14 cellular contexts compared by ENCODE assay signal in genomic region chr15:69304176-69304533, GRCh38. TPM values are rescaled to one million over a fixed set of nuclear protein-coding genes. Genes with fewer than 3 reads are reported as not detected.
DNase-seq lines count a peak whose midpoint lies in the region; ATAC-seq and TF ChIP-seq lines count a peak whose summit lies in the region.
"Had no signal": no experiment of that assay in that cellular context is flagged by ENCODE, and none has a peak within 500 bp of the region (broad histone marks: within the 10 kb centered on the region; RNA-seq: fewer than 3 reads in every experiment).

No MANE protein-coding gene starts in this region.

- dilution Hi-C loops in IMR-90 (cut with HindIII; ENCODE audit: low sequenced_read_pairs, unreplicated experiment) = no loop called here

- H4K5ac ChIP-seq in IMR-90 (ENCODE audit: low read depth, low read length) = no peak overlapping the region; the same call in 1 of the 2 replicates

- in situ Hi-C loops in ACHN (cut with HindIII; ENCODE audit: low pct_ligation_motif_present, low pct_unique_long_range_greater_than_20kb, low sequenced_read_pairs) = no loop called here
- in situ Hi-C loops in IMR-90 (cut with MboI; ENCODE audit: low sequenced_read_pairs) = no loop called here

- DNase-seq in ACHN = peak; percentile 86
- peak; percentile 92 for DNase-seq in IMR-90
- DNase-seq in astrocyte of the hippocampus (ENCODE audit: low read depth, low spot score) = peak; percentile 23
- peak; percentile 95 for DNase-seq in kidney tubule cell (ENCODE audit: low spot score)
- no peak for DNase-seq in cerebellar cortex (ENCODE audit: low spot score)
- DNase-seq in caudate nucleus (lab: John Stamatoyannopoulos, UW) = no peak
- no peak for DNase-seq in Right ventricle myocardium superior
- DNase-seq: activated CD4-positive, alpha-beta T cell treated with anti-CD3 and anti-CD28 coated beads for 4 hours; NCI-H146; spleen; stimulated activated naive CD4-positive, alpha-beta T cell treated with Interleukin-2 at 50 U/mL for 16 hours had no signal

- H3K4me1 ChIP-seq in IMR-90 (ENCODE audit: control insufficient read depth, insufficient read depth, low read length) = peaks cover 25% of the 10 kb centered on the region
- H3K4me1 ChIP-seq: BLaER1 had no signal

- peak overlapping the region; percentile 77; the same call in 1 of the 2 replicates for H3K23ac ChIP-seq in IMR-90 (ENCODE audit: low read depth, low read length)

- ATAC-seq in IMR-90 (ENCODE audit: low read depth) (peak; percentile 44), GM21381 (IDR thresholded peaks at IDR 0.05; ENCODE audit: unreplicated experiment) (no peak), Right ventricle myocardium superior (ENCODE audit: poor library complexity) (no peak)
- ATAC-seq: gastroesophageal sphincter had no signal

- H3K4me2 ChIP-seq in IMR-90 (ENCODE audit: low read depth, low read length) = no peak overlapping the region
- H3K4me2 ChIP-seq: BLaER1 had no signal

- 0 out of 4 replicates have a peak, but pooled peaks cover 0 to 8% of the 10 kb centered on the region in 2 experiments for H3K79me1 ChIP-seq in IMR-90 (ENCODE audit: low read depth in 1 of 2, low read length in 2 of 2)

- peak overlapping the region; percentile 91 for H3K4ac ChIP-seq in IMR-90 (ENCODE audit: low read depth, low read length)

- H2AK9ac ChIP-seq in IMR-90 (replicated peaks; ENCODE audit: low read depth, low read length, poor library complexity) = peak overlapping the region; percentile 73

- no peak for TF ChIP-seq RAD21 in IMR-90 (IDR thresholded peaks at IDR 0.05; ENCODE audit: low read length)

- H3K27ac ChIP-seq in IMR-90 (ENCODE audit: insufficient read depth, low read length) (peak overlapping the region; percentile 59), caudate nucleus (ENCODE audit: low read depth, low read length) (no peak overlapping the region)
- H3K27ac ChIP-seq: BLaER1, gastroesophageal sphincter, spleen had no signal

- peak overlapping the region; percentile 88 for H2AFZ ChIP-seq in IMR-90 (replicated peaks; ENCODE audit: low read length, poor library complexity)

- peak overlapping the region; percentile 94 for H2AK5ac ChIP-seq in IMR-90 (ENCODE audit: low read depth, low read length)

- no TSS peak for BruUV-seq in IMR-90 (replicated peaks; lab: Mats Ljungman, UMichigan)

- WGBS in IMR-90 (ENCODE audit: extremely low coverage in 2 of 2, insufficient read length in 1 of 2), 2 experiments = no CpG with 5 or more reads among the region's 5 CpGs

- peak overlapping the region; percentile 13; the same call in 1 of the 2 replicates for H3K18ac ChIP-seq in IMR-90 (ENCODE audit: low read depth, low read length)

- peak overlapping the region; percentile 93 for H2BK20ac ChIP-seq in IMR-90 (ENCODE audit: low read depth, low read length)

- peak overlapping the region; percentile 90 for H3K14ac ChIP-seq in IMR-90 (replicated peaks; ENCODE audit: low read depth, low read length)

- H3K9me1 ChIP-seq in IMR-90 (ENCODE audit: insufficient read depth, low read length) = peaks cover 18% of the 10 kb centered on the region

- peak overlapping the region; percentile 29 to 87; a peak in 3 of 4 replicates for H4K8ac ChIP-seq in IMR-90 (ENCODE audit: low read depth in 2 of 2, low read length in 2 of 2)

- peaks cover 11% of the 10 kb centered on the region; the same call in 1 of the 2 replicates for H3K27me3 ChIP-seq in IMR-90 (ENCODE audit: control insufficient read depth, insufficient read depth, low read length)
- H3K27me3 ChIP-seq: BLaER1 had no signal

- H4K20me1 ChIP-seq in IMR-90 (ENCODE audit: insufficient read depth, low read length) = no peaks in the 10 kb centered on the region; the same call in 1 of the 2 replicates
- H4K20me1 ChIP-seq: BLaER1 had no signal

- H3K4me3 ChIP-seq in IMR-90 (ENCODE audit: insufficient read depth, low read depth, low read length) = no peak overlapping the region
- H3K4me3 ChIP-seq: BLaER1, gastroesophageal sphincter, spleen had no signal

- intact Hi-C loops in IMR-90 (cut with micrococcal nuclease) = loop anchor here (1.0 kb wide), 1 partner anchor 90 kb away; no protein-coding TSS in a partner anchor
- intact Hi-C loops in Right ventricle myocardium superior (cut with DNase I) = no loop called here

- H2BK15ac ChIP-seq in IMR-90 (ENCODE audit: low read depth, low read length) = peak overlapping the region; percentile 68

- H3K56ac ChIP-seq in IMR-90 (ENCODE audit: extremely low read depth, insufficient read depth, low read length) = peak overlapping the region; percentile 58

- H2BK120ac ChIP-seq in IMR-90 (ENCODE audit: low read depth, low read length) = peak overlapping the region; percentile 96

- no peak for TF ChIP-seq CTCF in IMR-90 (conservative IDR thresholded peaks at IDR 0.05; ENCODE audit: low read depth, low read length)

- no peaks in the 10 kb centered on the region for H3K36me3 ChIP-seq in IMR-90 (ENCODE audit: control insufficient read depth, insufficient read depth, low read length)
- H3K36me3 ChIP-seq: BLaER1, gastroesophageal sphincter, spleen had no signal

- TF ChIP-seq POLR2A in IMR-90 (IDR thresholded peaks at IDR 0.05; ENCODE audit: low read depth, low read length) = no peak

- POLR2A ChIA-PET in IMR-90 (lab: Charles Lee; ENCODE audit: unreplicated experiment) = interaction anchor here (0.6 kb wide), 1 partner anchor 89 kb away, joined by 4 read pairs; no protein-coding TSS in a partner anchor

- H4K91ac ChIP-seq in IMR-90 (ENCODE audit: insufficient read depth, low read depth, low read length) = peak overlapping the region; percentile 94

- no peaks in the 10 kb centered on the region for H3K9me3 ChIP-seq in IMR-90 (ENCODE audit: control insufficient read depth, insufficient read depth, low read length)
- H3K9me3 ChIP-seq: BLaER1, gastroesophageal sphincter, spleen had no signal

- peak overlapping the region; percentile 97 for H2BK5ac ChIP-seq in IMR-90 (ENCODE audit: low read depth, low read length, poor library complexity, severe bottlenecking)

- CTCF ChIA-PET in IMR-90 (lab: Yijun Ruan, JAX) = interaction anchor here (0.5 to 2.4 kb wide), 3 partner anchors 67 to 90 kb away, joined by 3 to 5 read pairs (median 3); no protein-coding TSS in a partner anchor

- H3K9ac ChIP-seq in IMR-90 (ENCODE audit: low read depth, low read length) = no peak overlapping the region
- H3K9ac ChIP-seq: BLaER1 had no signal

TF ChIP-seq in IMR-90, 13 proteins besides CTCF, POLR2A, EP300 and RAD21:
- peak; percentile 64; the same call in 1 of the 2 replicates for TF ChIP-seq NFE2L2 (IDR thresholded peaks at IDR 0.05; ENCODE audit: low read depth, low read length)
- TF ChIP-seq SMC3 (IDR thresholded peaks at IDR 0.05; ENCODE audit: low read depth, low read length) = peak; percentile 5; the same call in 1 of the 2 replicates
- TF ChIP-seq, protein P1, sequence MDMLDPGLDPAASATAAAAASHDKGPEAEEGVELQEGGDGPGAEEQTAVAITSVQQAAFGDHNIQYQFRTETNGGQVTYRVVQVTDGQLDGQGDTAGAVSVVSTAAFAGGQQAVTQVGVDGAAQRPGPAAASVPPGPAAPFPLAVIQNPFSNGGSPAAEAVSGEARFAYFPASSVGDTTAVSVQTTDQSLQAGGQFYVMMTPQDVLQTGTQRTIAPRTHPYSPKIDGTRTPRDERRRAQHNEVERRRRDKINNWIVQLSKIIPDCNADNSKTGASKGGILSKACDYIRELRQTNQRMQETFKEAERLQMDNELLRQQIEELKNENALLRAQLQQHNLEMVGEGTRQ (IDR thresholded peaks at IDR 0.05; ENCODE audit: low read depth, low read length) = no peak
- no peak; the same call in 1 of the 2 replicates for TF ChIP-seq BHLHE40 (IDR thresholded peaks at IDR 0.05; ENCODE audit: low read depth, low read length)
- TF ChIP-seq MAZ (IDR thresholded peaks at IDR 0.05; ENCODE audit: borderline replicate concordance, low read depth, low read length) = no peak
- TF ChIP-seq CHD1 (IDR thresholded peaks at IDR 0.05; ENCODE audit: low read depth, low read length) = no peak
- TF ChIP-seq CEBPB (IDR thresholded peaks at IDR 0.05; ENCODE audit: low read depth, low read length) = peak; percentile 99
- TF ChIP-seq RFX5 (IDR thresholded peaks at IDR 0.05; ENCODE audit: low read depth, low read length) = no peak
- TF ChIP-seq, protein P2, sequence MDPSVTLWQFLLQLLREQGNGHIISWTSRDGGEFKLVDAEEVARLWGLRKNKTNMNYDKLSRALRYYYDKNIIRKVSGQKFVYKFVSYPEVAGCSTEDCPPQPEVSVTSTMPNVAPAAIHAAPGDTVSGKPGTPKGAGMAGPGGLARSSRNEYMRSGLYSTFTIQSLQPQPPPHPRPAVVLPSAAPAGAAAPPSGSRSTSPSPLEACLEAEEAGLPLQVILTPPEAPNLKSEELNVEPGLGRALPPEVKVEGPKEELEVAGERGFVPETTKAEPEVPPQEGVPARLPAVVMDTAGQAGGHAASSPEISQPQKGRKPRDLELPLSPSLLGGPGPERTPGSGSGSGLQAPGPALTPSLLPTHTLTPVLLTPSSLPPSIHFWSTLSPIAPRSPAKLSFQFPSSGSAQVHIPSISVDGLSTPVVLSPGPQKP (IDR thresholded peaks at IDR 0.05; ENCODE audit: borderline replicate concordance, low read depth, low read length) = no peak
- peak; percentile 31 for TF ChIP-seq RCOR1 (IDR thresholded peaks at IDR 0.05; ENCODE audit: insufficient replicate concordance, low read length)
- TF ChIP-seq MXI1 (IDR thresholded peaks at IDR 0.05; ENCODE audit: borderline replicate concordance, low read depth, low read length) = no peak
- TF ChIP-seq FOS (IDR thresholded peaks at IDR 0.05; ENCODE audit: low read depth, low read length) = peak; percentile 86
- peak; percentile 75 for TF ChIP-seq MAFK (IDR thresholded peaks at IDR 0.05; ENCODE audit: low read depth, low read length)

RNA-seq across cellular contexts. Expression of gene PAQR5, which starts 5.4 kb away (rescaled TPM):
- total RNA-seq in IMR-90 (2012; rRNA removed) (2.7 and 3.3 TPM in 2 replicates), Right ventricle myocardium superior (0.73 TPM)
- 2.3 and 3.1 TPM in 2 replicates for polyA plus RNA-seq in IMR-90 (2012; rRNA removed)
- 1.7 and 3.2 TPM in 2 replicates for polyA plus RNA-seq in IMR-90 (2012; cell fraction: cytosol; rRNA removed)
- 0.87 and 1.6 TPM in 2 replicates for polyA plus RNA-seq in IMR-90 (2012; cell fraction: nucleus; rRNA removed; ENCODE audit: low replicate concordance)

Comparison
In these comparisons a context has a peak if more than half of its experiments do, and no peak if none do; other contexts are left out.
1. DNase-seq: peak in ACHN (single experiment), IMR-90 (single experiment), astrocyte of the hippocampus (single experiment) and kidney tubule cell (single experiment); none in cerebellar cortex (single experiment), caudate nucleus (0 of 61) and Right ventricle myocardium superior (single experiment).